Comparison of ENCODE assay signal across 23 cellular contexts in genomic region chr11:62908468-62909072, GRCh38. TPM values are rescaled to one million over a fixed set of nuclear protein-coding genes. Genes with fewer than 3 reads are reported as not detected.
DNase-seq lines count a peak whose midpoint lies in the region; ATAC-seq and TF ChIP-seq lines count a peak whose summit lies in the region.
"Had no signal": no experiment of that assay in that cellular context is flagged by ENCODE, and none has a peak within 500 bp of the region (broad histone marks: within the 10 kb centered on the region; RNA-seq: fewer than 3 reads in every experiment).

No MANE protein-coding gene starts in this region.

- H3K9me3 Mint-ChIP-seq in H9 = peaks cover 2 to 5% of the 10 kb centered on the region in 2 experiments; a peak in 2 of 5 replicates
- no peaks in the 10 kb centered on the region for H3K9me3 Mint-ChIP-seq in stimulated activated naive B cell treated with anti-CD40 and anti-IgM and Interleukin-4, amounts not matched to agents 10 μg/mL and 1 μg/mL and 100 μg/mL, for 72 hours
- H3K9me3 Mint-ChIP-seq: activated CD4-positive, alpha-beta T cell treated with anti-CD3 and anti-CD28 coated beads, Interleukin-2, amount 10 ng/mL, durations not matched to agents 24 days and 14 days; activated naive CD8-positive, alpha-beta T cell treated with anti-CD3 and anti-CD28 coated beads, Interleukin-2, amount 50 U/mL, for 24 hours; CD4-positive, CD25-positive, alpha-beta regulatory T cell; HFFc6; T-helper 1 cell treated with Interleukin-12 subunit alpha and Interleukin-12 subunit beta and Interleukin-4 antibody, amounts not matched to agents 30 μg/mL and 1 μg/mL, for 36 hours had no signal

- H3K79me2 ChIP-seq in H9 (ENCODE audit: insufficient read depth, low read length) = no peaks in the 10 kb centered on the region

- H3K56ac ChIP-seq in H9 (ENCODE audit: insufficient read length, low read depth, low read length) = no peak overlapping the region

- WGBS in H9 (ENCODE audit: extremely low coverage, insufficient read length, low lambda C conversion rate) = no CpG with 5 or more reads among the region's 9 CpGs
- 19 to 73% methylated on average over 2 to 9 of the region's 9 CpGs for WGBS in body of pancreas, 2 donors
- WGBS in prostate gland = 37% methylated on average over 9 of the region's 9 CpGs

- H2AK5ac ChIP-seq in H9 (ENCODE audit: insufficient read length, low read length) = no peak overlapping the region

- H4K20me1 ChIP-seq in H9 (ENCODE audit: control insufficient read depth, insufficient read depth, insufficient read length) = no peaks in the 10 kb centered on the region

- no peak overlapping the region for H2BK15ac ChIP-seq in H9 (ENCODE audit: low read depth, low read length)

- no peak overlapping the region for H3K27ac Mint-ChIP-seq in H9
- no peak overlapping the region for H3K27ac Mint-ChIP-seq in stimulated activated naive B cell treated with anti-CD40 and anti-IgM and Interleukin-4, amounts not matched to agents 10 μg/mL and 1 μg/mL and 100 μg/mL, for 72 hours
- H3K27ac Mint-ChIP-seq: activated CD4-positive, alpha-beta T cell treated with anti-CD3 and anti-CD28 coated beads, Interleukin-2, amount 10 ng/mL, durations not matched to agents 24 days and 14 days; activated naive CD8-positive, alpha-beta T cell treated with anti-CD3 and anti-CD28 coated beads, Interleukin-2, amount 50 U/mL, for 24 hours; CD4-positive, CD25-positive, alpha-beta regulatory T cell; HFFc6; T-helper 1 cell treated with Interleukin-12 subunit alpha and Interleukin-12 subunit beta and Interleukin-4 antibody, amounts not matched to agents 30 μg/mL and 1 μg/mL, for 36 hours had no signal

- no peaks in the 10 kb centered on the region for H3K79me1 ChIP-seq in H9 (ENCODE audit: insufficient read depth, low read depth, low read length, poor library complexity, severe bottlenecking)

- no peak overlapping the region for H2BK5ac ChIP-seq in H9 (ENCODE audit: insufficient read length, low read length)

- H3K4ac ChIP-seq in H9 (ENCODE audit: low read depth, low read length) = no peak overlapping the region

- peaks cover 3% of the 10 kb centered on the region; the same call in 1 of the 2 replicates for H3K4me1 ChIP-seq in H9 (ENCODE audit: insufficient read depth, low read length)
- peaks cover 24% of the 10 kb centered on the region for H3K4me1 ChIP-seq in body of pancreas
- peaks cover 15% of the 10 kb centered on the region for H3K4me1 ChIP-seq in prostate gland (replicated peaks)

- H4K91ac ChIP-seq in H9 (ENCODE audit: insufficient read length, low read depth, low read length) = no peak overlapping the region

- no peak overlapping the region for H3T11ph ChIP-seq in H9 (ENCODE audit: low read length)

- no peak overlapping the region for H3K4me3 Mint-ChIP-seq in H9
- no peak overlapping the region for H3K4me3 Mint-ChIP-seq in stimulated activated naive B cell treated with anti-CD40 and anti-IgM and Interleukin-4, amounts not matched to agents 10 μg/mL and 1 μg/mL and 100 μg/mL, for 72 hours
- H3K4me3 Mint-ChIP-seq: activated CD4-positive, alpha-beta T cell treated with anti-CD3 and anti-CD28 coated beads, Interleukin-2, amount 10 ng/mL, durations not matched to agents 24 days and 14 days; activated naive CD8-positive, alpha-beta T cell treated with anti-CD3 and anti-CD28 coated beads, Interleukin-2, amount 50 U/mL, for 24 hours; CD4-positive, CD25-positive, alpha-beta regulatory T cell; HFFc6; T-helper 1 cell treated with Interleukin-12 subunit alpha and Interleukin-12 subunit beta and Interleukin-4 antibody, amounts not matched to agents 30 μg/mL and 1 μg/mL, for 36 hours had no signal

- H3K9me3 ChIP-seq in H9 (ENCODE audit: control insufficient read depth, low read depth, low read length) = no peaks in the 10 kb centered on the region
- no peaks in the 10 kb centered on the region for H3K9me3 ChIP-seq in body of pancreas
- H3K9me3 ChIP-seq in prostate gland = no peaks in the 10 kb centered on the region

- peaks cover 21 to 34% of the 10 kb centered on the region in 2 experiments for H3K4me1 Mint-ChIP-seq in H9
- peaks cover 6% of the 10 kb centered on the region in 2 donors for H3K4me1 Mint-ChIP-seq in stimulated activated naive B cell treated with anti-CD40 and anti-IgM and Interleukin-4, amounts not matched to agents 10 μg/mL and 1 μg/mL and 100 μg/mL, for 72 hours
- H3K4me1 Mint-ChIP-seq: activated naive CD8-positive, alpha-beta T cell treated with anti-CD3 and anti-CD28 coated beads, Interleukin-2, amount 50 U/mL, for 24 hours had no signal

- H4K5ac ChIP-seq in H9 (ENCODE audit: insufficient read length, low read depth, low read length) = no peak overlapping the region

- H3K27me3 Mint-ChIP-seq in H9 (ENCODE audit: low read depth) = peaks cover 14% of the 10 kb centered on the region
- H3K27me3 Mint-ChIP-seq in stimulated activated naive B cell treated with anti-CD40 and anti-IgM and Interleukin-4, amounts not matched to agents 10 μg/mL and 1 μg/mL and 100 μg/mL, for 72 hours = peaks cover 32 to 62% of the 10 kb centered on the region in 2 donors

- intact Hi-C loops in body of pancreas (cut with DNase I) = loop anchor here (10.0 kb wide), 1 partner anchor 306 kb away; no protein-coding TSS in a partner anchor
- intact Hi-C loops in prostate gland (cut with DNase I) = loop anchor here (1.0 kb wide), 1 partner anchor 115 kb away; no protein-coding TSS in a partner anchor
- intact Hi-C loops in posterior vena cava (cut with DNase I) = loop anchor here in 1 of 2 donors (2.0 kb wide), 1 partner anchor 116 kb away; no protein-coding TSS in a partner anchor

- no peak overlapping the region for H2BK12ac ChIP-seq in H9 (ENCODE audit: insufficient read length, low read depth, low read length)

- no peak overlapping the region for H4K8ac ChIP-seq in H9 (replicated peaks; ENCODE audit: insufficient read length, low read depth, low read length)

- no peak overlapping the region for H2AFZ ChIP-seq in H9 (ENCODE audit: low read length)

- H2BK120ac ChIP-seq in H9 (ENCODE audit: low read depth, low read length, poor library complexity, severe bottlenecking) = no peak overlapping the region

- H3K23ac ChIP-seq in H9 (ENCODE audit: insufficient read length, low read depth, low read length) = no peak overlapping the region

- no peaks in the 10 kb centered on the region for H3K23me2 ChIP-seq in H9 (ENCODE audit: insufficient read length, low read depth, low read length, poor library complexity, severe bottlenecking)

- H2BK20ac ChIP-seq in H9 (ENCODE audit: low read depth, low read length, poor library complexity, severe bottlenecking) = no peak overlapping the region

- peak; percentile 25 for ATAC-seq in body of pancreas
- ATAC-seq in stimulated activated naive B cell treated with anti-CD40 and anti-IgM and Interleukin-4, amounts not matched to agents 10 μg/mL and 1 μg/mL and 100 μg/mL, for 72 hours (replicated peaks) = no peak

- no peak overlapping the region for H3K4me2 ChIP-seq in H9 (ENCODE audit: insufficient read depth, insufficient read length, low read length)

- no peaks in the 10 kb centered on the region for H3K36me3 ChIP-seq in body of pancreas (replicated peaks in 1 of 2; ENCODE audit: insufficient read depth in 1 of 2, low read depth in 2 of 2)
- no peaks in the 10 kb centered on the region for H3K36me3 ChIP-seq in prostate gland

- H3K27me3 ChIP-seq in H9 (ENCODE audit: insufficient read depth, low read length) = no peaks in the 10 kb centered on the region; the same call in 1 of the 2 replicates
- no peaks in the 10 kb centered on the region for H3K27me3 ChIP-seq in body of pancreas
- no peaks in the 10 kb centered on the region for H3K27me3 ChIP-seq in layer of hippocampus (ENCODE audit: control insufficient read depth, insufficient read depth, low read length)
- H3K27me3 ChIP-seq in prostate gland (replicated peaks; ENCODE audit: insufficient read depth) = no peaks in the 10 kb centered on the region

- H3K27ac ChIP-seq in H9 (ENCODE audit: insufficient read length, low read depth, low read length) = no peak overlapping the region
- peak overlapping the region; percentile 64 to 79 (median 72) for H3K27ac ChIP-seq in body of pancreas
- H3K27ac ChIP-seq in layer of hippocampus (ENCODE audit: low read depth, low read length) = peak overlapping the region; percentile 36
- peak overlapping the region; percentile 81 to 83 for H3K27ac ChIP-seq in prostate gland

- H3K14ac ChIP-seq in H9 (ENCODE audit: insufficient read depth, low read length) = peak overlapping the region; percentile 41; the same call in 1 of the 2 replicates

- H3K36me3 Mint-ChIP-seq in H9 (ENCODE audit: insufficient read depth in 1 of 3, low read depth in 3 of 3) = peaks cover 0 to 6% (median 0%) of the 10 kb centered on the region in 3 experiments; a peak in 1 of 7 replicates
- H3K36me3 Mint-ChIP-seq in stimulated activated naive B cell treated with anti-CD40 and anti-IgM and Interleukin-4, amounts not matched to agents 10 μg/mL and 1 μg/mL and 100 μg/mL, for 72 hours = no peaks in the 10 kb centered on the region
- H3K36me3 Mint-ChIP-seq: CD4-positive, CD25-positive, alpha-beta regulatory T cell had no signal

- H3K4me3 ChIP-seq in body of pancreas (no peak overlapping the region), prostate gland (no peak overlapping the region)

- DNase-seq in H9 (no peak), body of pancreas (peak; percentile 33 to 62 (median 60)), prostate gland (ENCODE audit: low spot score) (peak; percentile 55), posterior vena cava (ENCODE audit: low spot score) (no peak), HuH-7.5 (ENCODE audit: low spot score) (no peak)
- DNase-seq in stimulated activated naive B cell treated with anti-CD40 and anti-IgM and Interleukin-4, amounts not matched to agents 10 μg/mL and 1 μg/mL and 100 μg/mL, for 72 hours = no peak
- DNase-seq: activated CD4-positive, alpha-beta T cell treated with anti-CD3 and anti-CD28 coated beads, Interleukin-2, amount 10 ng/mL, durations not matched to agents 24 days and 14 days; activated CD8-positive, alpha-beta memory T cell treated with anti-CD3 and anti-CD28 coated beads, Interleukin-2, amount 50 U/mL, for 48 hours; CD4-positive, CD25-positive, alpha-beta regulatory T cell; KG1; MV-4-11; NCI-H187 treated with DMSO at 0.1 percent for 48 hours; SIG-M5; stimulated activated CD4-positive, alpha-beta T cell treated with anti-CD3 and anti-CD28 coated beads, Interleukin-12 subunit alpha, Interleukin-12 subunit beta, amount 100 ng/mL, for 4 hours had no signal

- peak overlapping the region; percentile 36 for H3K18ac ChIP-seq in H9 (ENCODE audit: insufficient read length, low read depth, low read length)

- TF ChIP-seq POLR2A in body of pancreas (IDR thresholded peaks at IDR 0.05) = no peak
- TF ChIP-seq POLR2A in prostate gland (IDR thresholded peaks at IDR 0.05) = no peak

- TF ChIP-seq CTCF in H9 (conservative IDR thresholded peaks at IDR 0.05) = no peak
- TF ChIP-seq CTCF in body of pancreas (IDR thresholded peaks at IDR 0.05) = no peak
- TF ChIP-seq CTCF in prostate gland (IDR thresholded peaks at IDR 0.05) = no peak

- H3K9ac ChIP-seq in H9 (ENCODE audit: extremely low read depth, insufficient read length, low read length) = no peak overlapping the region

RNA-seq across cellular contexts. Expression of gene CHRM1, which starts 12.6 kb away (rescaled TPM):
- not detected in 2 replicates for total RNA-seq in H9 (2021)
- total RNA-seq in body of pancreas = not detected
- 100 to 1,000 TPM in 1 of 2 donors, 10 to 100 TPM in 1; 38.1 to 107 TPM for total RNA-seq in prostate gland
- total RNA-seq in posterior vena cava = not detected
- total RNA-seq: activated CD4-positive, alpha-beta T cell treated with anti-CD3 and anti-CD28 coated beads, Interleukin-2, amount 10 ng/mL, durations not matched to agents 24 days and 14 days; CD4-positive, CD25-positive, alpha-beta regulatory T cell; dermis microvascular lymphatic vessel endothelial cell; HFFc6; mononuclear cell; OCI-LY7; renal cortical epithelial cell; subcutaneous adipose tissue had no signal

RNA-seq across cellular contexts. Expression of gene SLC3A2, which starts 27.9 kb away (rescaled TPM):
- total RNA-seq in H9 (2021) (289 and 290 TPM in 2 replicates), body of pancreas (100 to 1,000 TPM in 1 of 2 donors, 10 to 100 TPM in 1; 75.5 to 108 TPM), prostate gland (100 to 1,000 TPM; 158 to 235 TPM), posterior vena cava (100 to 1,000 TPM in 1 of 2 donors, 10 to 100 TPM in 1; 89.4 to 114 TPM)

Comparison
In these comparisons a context has a peak if more than half of its experiments do, and no peak if none do; other contexts are left out.
1. DNase-seq: peak in body of pancreas (4 of 4) and prostate gland (single experiment); none in H9 (single experiment), posterior vena cava (single experiment), HuH-7.5 (single experiment) and stimulated activated naive B cell treated with anti-CD40 and anti-IgM and Interleukin-4, amounts not matched to agents 10 μg/mL and 1 μg/mL and 100 μg/mL, for 72 hours (single experiment).
2. RNA of gene CHRM1, which starts 12.6 kb away (total RNA-seq): 38.1 to 107 TPM in prostate gland; not detected in posterior vena cava, not detected in H9 and not detected in body of pancreas; every median in the first group is over 10 times any median in the second.